ENCODE assay signal across 22 cellular contexts in the genomic region with DNA sequence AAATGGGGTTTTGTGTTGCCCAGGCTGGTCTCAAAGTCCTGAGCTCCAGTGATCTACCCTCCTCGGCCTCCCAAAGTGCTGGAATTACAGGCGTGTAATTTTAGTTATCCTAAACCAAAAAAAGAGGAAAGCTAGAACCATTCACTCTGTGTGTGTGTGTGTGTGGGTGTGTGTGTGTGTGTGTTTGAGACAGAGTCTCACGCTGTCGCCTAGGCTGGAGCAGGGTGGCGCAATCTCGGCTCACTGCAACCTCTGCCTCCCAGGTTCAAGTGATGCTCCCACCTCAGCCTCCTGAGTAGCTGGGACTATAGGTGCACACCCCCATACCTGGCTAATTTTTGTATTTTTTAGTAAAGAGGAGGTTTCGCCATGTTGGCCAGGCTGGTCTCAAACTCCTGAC.
"Had no signal": no experiment of that assay in that cellular context is flagged by ENCODE, and none has a peak within 500 bp of the region (broad histone marks: within the 10 kb centered on the region; RNA-seq: fewer than 3 reads in every experiment).

No MANE protein-coding gene starts in this region.

- H3K27ac Mint-ChIP-seq: activated B cell treated with CpG ODN at 0.5 μM for 24 hours; activated CD4-positive, alpha-beta T cell treated with anti-CD3 and anti-CD28 coated beads, Interleukin-2, amount 10 ng/mL, durations not matched to agents 24 days and 14 days; activated naive CD4-positive, alpha-beta T cell treated with anti-CD3 and anti-CD28 coated beads for 36 hours; activated naive CD8-positive, alpha-beta T cell; T-helper 1 cell treated with Interleukin-12 subunit alpha and Interleukin-12 subunit beta and Interleukin-4 antibody, amounts not matched to agents 30 μg/mL and 1 μg/mL, for 36 hours had no signal

- DNase-seq: activated B cell treated with CpG ODN at 0.5 μM for 24 hours; activated CD4-positive, alpha-beta T cell treated with anti-CD3 and anti-CD28 coated beads for 1 hour; activated CD4-positive, alpha-beta T cell treated with anti-CD3 and anti-CD28 coated beads, Interleukin-2, amount 10 ng/mL, durations not matched to agents 24 days and 14 days; activated CD4-positive, alpha-beta T cell treated with anti-CD3 and anti-CD28 coated beads, Interleukin-2, amount 50 U/mL, for 48 hours; activated CD8-positive, alpha-beta memory T cell treated with anti-CD3 and anti-CD28 coated beads for 24 hours; activated gamma-delta T cell; activated naive CD4-positive, alpha-beta T cell treated with anti-CD3 and anti-CD28 coated beads for 36 hours; activated T-cell treated with anti-CD3 and anti-CD28 coated beads, Interleukin-2, amount 50 U/mL, for 4 hours; brain microvascular endothelial cell; MG63; NCI-H146; NCI-H187 treated with DMSO at 0.1 percent for 48 hours; NCI-H2081 treated with DMSO at 0.1 percent for 48 hours; NCI-H446; NCI-H524; Peyer's patch; SHP77 had no signal

- H3K4me3 ChIP-seq: cardiac muscle cell, MG63, Peyer's patch, SJSA1 had no signal

- H3K36me3 ChIP-seq: brain microvascular endothelial cell, cardiac muscle cell, MG63, Peyer's patch, SJSA1 had no signal

- H3K27me3 Mint-ChIP-seq: activated B cell treated with CpG ODN at 0.5 μM for 24 hours; activated naive CD8-positive, alpha-beta T cell had no signal

- H3K27ac ChIP-seq: brain microvascular endothelial cell, cardiac muscle cell, Peyer's patch, SJSA1 had no signal

- H3K4me1 ChIP-seq: Peyer's patch, SJSA1 had no signal

- H3K4me3 Mint-ChIP-seq: activated B cell treated with CpG ODN at 0.5 μM for 24 hours; activated CD4-positive, alpha-beta T cell treated with anti-CD3 and anti-CD28 coated beads, Interleukin-2, amount 10 ng/mL, durations not matched to agents 24 days and 14 days; activated naive CD4-positive, alpha-beta T cell treated with anti-CD3 and anti-CD28 coated beads for 36 hours; activated naive CD8-positive, alpha-beta T cell; activated T-cell treated with anti-CD3 and anti-CD28 coated beads, Interleukin-2, amount 50 U/mL, for 4 hours; T-helper 1 cell treated with Interleukin-12 subunit alpha and Interleukin-12 subunit beta and Interleukin-4 antibody, amounts not matched to agents 30 μg/mL and 1 μg/mL, for 36 hours had no signal

- ATAC-seq: activated T-cell treated with anti-CD3 and anti-CD28 coated beads, Interleukin-2, amount 50 U/mL, for 4 hours; SK-N-SH treated with all-trans-retinoic acid at 6 μM for 48 hours had no signal

- H3K9me3 ChIP-seq: MG63, Peyer's patch, SJSA1 had no signal

- H3K4me1 Mint-ChIP-seq: activated B cell treated with CpG ODN at 0.5 μM for 24 hours; activated CD4-positive, alpha-beta T cell treated with anti-CD3 and anti-CD28 coated beads, Interleukin-2, amount 10 ng/mL, durations not matched to agents 24 days and 14 days had no signal

- H3K27me3 ChIP-seq: brain microvascular endothelial cell, cardiac muscle cell, MG63, Peyer's patch, SJSA1 had no signal

- H3K9me3 Mint-ChIP-seq: activated B cell treated with CpG ODN at 0.5 μM for 24 hours; activated CD4-positive, alpha-beta T cell treated with anti-CD3 and anti-CD28 coated beads, Interleukin-2, amount 10 ng/mL, durations not matched to agents 24 days and 14 days; activated naive CD4-positive, alpha-beta T cell treated with anti-CD3 and anti-CD28 coated beads for 36 hours; activated T-cell treated with anti-CD3 and anti-CD28 coated beads, Interleukin-2, amount 50 U/mL, for 4 hours; T-helper 1 cell treated with Interleukin-12 subunit alpha and Interleukin-12 subunit beta and Interleukin-4 antibody, amounts not matched to agents 30 μg/mL and 1 μg/mL, for 36 hours had no signal
